Comparison of ENCODE assay signal across 8 cellular contexts in the genomic region with DNA sequence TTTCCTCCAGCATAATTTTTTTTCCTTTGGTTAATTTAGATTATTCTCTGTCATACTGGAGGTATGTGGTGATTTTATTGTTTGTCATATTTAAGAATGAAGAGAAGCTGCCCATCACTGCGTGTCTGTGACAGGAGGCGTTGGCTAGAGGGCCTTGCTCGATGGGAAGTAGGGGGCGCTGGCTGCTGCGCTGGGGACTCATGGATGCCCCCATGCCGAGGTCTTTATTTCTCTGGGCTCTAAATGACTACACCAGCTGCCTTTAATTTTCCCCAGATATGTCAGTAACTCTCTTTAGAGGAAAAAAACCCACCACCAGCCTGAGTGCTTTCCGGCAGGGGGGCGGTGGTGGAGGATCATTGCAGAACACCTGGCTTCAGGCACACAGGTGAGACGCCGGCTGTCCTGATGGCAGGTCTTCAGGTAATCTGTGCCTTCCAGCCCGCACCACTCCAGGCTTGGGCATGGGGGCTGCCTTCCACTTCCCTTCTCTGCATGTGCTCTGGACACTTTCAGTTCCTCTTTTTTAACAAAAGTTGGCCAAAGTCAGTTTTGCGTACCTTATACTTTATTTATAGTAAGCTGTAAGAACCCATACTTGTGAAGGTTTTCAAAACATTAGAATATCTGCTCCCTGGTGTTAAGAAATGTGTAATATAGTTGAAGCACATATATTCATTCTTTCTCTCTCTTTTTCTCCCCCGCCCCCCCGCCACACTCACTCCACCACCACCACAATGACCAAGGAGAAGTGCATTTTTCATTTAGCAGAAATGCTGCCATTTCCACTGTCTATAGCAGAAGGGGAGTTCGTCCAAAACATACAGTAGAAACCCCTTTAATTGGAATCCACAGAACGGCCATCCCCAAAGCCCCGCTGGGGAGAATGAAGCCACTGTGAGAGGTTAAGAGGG.
DNase-seq lines count a peak whose midpoint lies in the region; ATAC-seq, FAIRE-seq and TF ChIP-seq lines count a peak whose summit lies in the region.

No MANE protein-coding gene starts in this region.

- H3K27ac ChIP-seq in H1 (ENCODE audit: low read depth, low read length) (no peak overlapping the region), mesenchymal stem cell (ENCODE audit: low read length, poor library complexity, severe bottlenecking) (no peak overlapping the region), tibial artery (no peak overlapping the region)

- H3K14ac ChIP-seq in H1 (ENCODE audit: insufficient read length) (no peak overlapping the region), mesenchymal stem cell (ENCODE audit: low read length in 2 of 2) (no peak overlapping the region)

- no peak for TF ChIP-seq POLR2A in H1 (IDR thresholded peaks at IDR 0.05; ENCODE audit: control extremely low read depth in 1 of 2, low read depth in 2 of 2, low read length in 2 of 2)

- no peaks in the 10 kb centered on the region for H3K27me3 ChIP-seq in H1 (replicated peaks in 1 of 4; ENCODE audit: control insufficient read depth in 3 of 4, extremely low read depth in 1 of 4, insufficient read depth in 3 of 4, low read length in 3 of 4)
- no peaks in the 10 kb centered on the region for H3K27me3 ChIP-seq in mesenchymal stem cell (ENCODE audit: control insufficient read depth in 1 of 2, insufficient read depth in 1 of 2, low read length in 2 of 2)
- no peaks in the 10 kb centered on the region for H3K27me3 ChIP-seq in tibial artery

- no peak overlapping the region for H4K5ac ChIP-seq in H1 (ENCODE audit: insufficient read length, low read depth, low read length)

- CTCF ChIA-PET in H1 (lab: Charles Lee; ENCODE audit: partially characterized antibody) = interaction anchor here (0.8 to 2.1 kb wide), 12 partner anchors 10 to 376 kb away, joined by 3 to 11 read pairs (median 3); no protein-coding TSS in a partner anchor

- peaks cover 2% of the 10 kb centered on the region; the same call in 1 of the 2 replicates for H3K23me2 ChIP-seq in H1 (ENCODE audit: low read depth, low read length)

- H3K4ac ChIP-seq in H1 (replicated peaks; ENCODE audit: insufficient read length, low read depth, low read length) (no peak overlapping the region), mesenchymal stem cell (ENCODE audit: low read depth in 1 of 2, low read length in 2 of 2) (no peak overlapping the region)

- no peaks in the 10 kb centered on the region for H3K9me3 Mint-ChIP-seq in IgD-negative memory B cell
- peaks cover 17% of the 10 kb centered on the region for H3K9me3 Mint-ChIP-seq in glutamatergic neuron (ENCODE audit: unreplicated experiment)

- H2BK120ac ChIP-seq in H1 (replicated peaks; ENCODE audit: low read depth, low read length) = no peak overlapping the region
- H2BK120ac ChIP-seq in mesenchymal stem cell (ENCODE audit: low read depth, low read length) = no peak overlapping the region

- POLR2A ChIA-PET in H1 (lab: Charles Lee; ENCODE audit: partially characterized antibody) = no interaction called here

- H2AK5ac ChIP-seq in H1 (ENCODE audit: low read depth, low read length) = no peak overlapping the region
- no peak overlapping the region for H2AK5ac ChIP-seq in mesenchymal stem cell (ENCODE audit: low read length, severe bottlenecking)

- H2BK5ac ChIP-seq in H1 (ENCODE audit: low read depth, low read length) (no peak overlapping the region), mesenchymal stem cell (ENCODE audit: low read depth, low read length, poor library complexity, severe bottlenecking) (no peak overlapping the region)

- H3K4me3 ChIP-seq in H1 (ENCODE audit: extremely low read depth in 1 of 4, insufficient read depth in 2 of 4, low read depth in 3 of 4, low read length in 4 of 4) (no peak overlapping the region), mesenchymal stem cell (ENCODE audit: insufficient read depth in 1 of 2, low read depth in 1 of 2, low read length in 2 of 2) (no peak overlapping the region), tibial artery (no peak overlapping the region)

- in situ Hi-C loops in GM13976 (cut with MboI; ENCODE audit: low sequenced_read_pairs, unreplicated experiment) = no loop called here

- H3K56ac ChIP-seq in H1 (replicated peaks; ENCODE audit: insufficient read length, low read depth, low read length) = no peak overlapping the region

- no peak overlapping the region for H3K9ac ChIP-seq in H1 (replicated peaks in 1 of 4; ENCODE audit: extremely low read depth in 1 of 4, low read depth in 3 of 4, low read length in 3 of 4)
- H3K9ac ChIP-seq in mesenchymal stem cell (ENCODE audit: low read length) = no peak overlapping the region

- H3K79me2 ChIP-seq in H1 (ENCODE audit: control insufficient read depth in 1 of 2, insufficient read depth in 2 of 2, low read length in 2 of 2) = no peaks in the 10 kb centered on the region; a peak in 1 of 4 replicates

- intact Hi-C loops in tibial artery (cut with DNase I; ENCODE audit: low total_unique reads) = no loop called here

- H4K91ac ChIP-seq in H1 (replicated peaks; ENCODE audit: insufficient read length, low read length) = no peak overlapping the region
- no peak overlapping the region for H4K91ac ChIP-seq in mesenchymal stem cell (ENCODE audit: low read length)

- H3K36me3 ChIP-seq in H1 (ENCODE audit: control insufficient read depth in 2 of 4, insufficient read depth in 4 of 4, low read length in 3 of 4) (peaks cover 0 to 3% (median 0%) of the 10 kb centered on the region in 4 experiments; a peak in 2 of 8 replicates), mesenchymal stem cell (ENCODE audit: control insufficient read depth in 1 of 2, insufficient read depth in 2 of 2, low read depth in 1 of 2, low read length in 2 of 2) (peaks cover 18 to 20% of the 10 kb centered on the region in 2 experiments), tibial artery (peaks cover 0 to 21% (median 0%) of the 10 kb centered on the region in 3 donors)

- H3K4me3 Mint-ChIP-seq in IgD-negative memory B cell = peak overlapping the region; percentile 5 to 89 (median 52)
- no peak overlapping the region for H3K4me3 Mint-ChIP-seq in glutamatergic neuron (ENCODE audit: unreplicated experiment)

- H3K27me3 Mint-ChIP-seq in IgD-negative memory B cell (no peaks in the 10 kb centered on the region), glutamatergic neuron (ENCODE audit: unreplicated experiment) (peaks cover 10% of the 10 kb centered on the region)

- no peaks in the 10 kb centered on the region for H4K20me1 ChIP-seq in H1 (replicated peaks in 1 of 2; ENCODE audit: control insufficient read depth in 1 of 2, insufficient read depth in 2 of 2, low read length in 2 of 2)

- FAIRE-seq in H1 (lab: Jason Lieb, UNC) = no peak

- peak; percentile 84 for DNase-seq in GM13976 (ENCODE audit: low spot score)
- no peak for DNase-seq in H1 (ENCODE audit: low read depth in 1 of 2, low spot score in 2 of 2)
- DNase-seq in mesenchymal stem cell = no peak
- DNase-seq in NCI-H1105 treated with DMSO at 0.1 percent for 48 hours (lab: John Stamatoyannopoulos, UW) = no peak
- no peak for DNase-seq in glutamatergic neuron
- DNase-seq in tibial artery = no peak

- no peak overlapping the region for H2BK20ac ChIP-seq in H1 (ENCODE audit: low read length)

- H3K27ac Mint-ChIP-seq in IgD-negative memory B cell = peak overlapping the region; percentile 25 to 91 (median 44)
- H3K27ac Mint-ChIP-seq in glutamatergic neuron (ENCODE audit: unreplicated experiment) = no peak overlapping the region

- H2BK12ac ChIP-seq in H1 (ENCODE audit: low read depth, low read length) (no peak overlapping the region), mesenchymal stem cell (ENCODE audit: low read length in 2 of 2) (peak overlapping the region in 1 of 2 experiments; percentile 19)

- H3K4me1 Mint-ChIP-seq in IgD-negative memory B cell = peaks cover 29 to 40% (median 34%) of the 10 kb centered on the region in 3 donors
- peaks cover 15% of the 10 kb centered on the region for H3K4me1 Mint-ChIP-seq in glutamatergic neuron (ENCODE audit: low read depth, unreplicated experiment)

- no peak for TF ChIP-seq EP300 in H1 (IDR thresholded peaks at IDR 0.05; ENCODE audit: borderline replicate concordance in 1 of 2, low read depth in 2 of 2, low read length in 2 of 2)

- peak; percentile 24 for TF ChIP-seq CTCF in GM13976 (IDR thresholded peaks at IDR 0.05; ENCODE audit: borderline replicate concordance, control extremely low read depth, extremely low read depth, insufficient read depth, missing control alignments)
- peak; percentile 30 to 57 (median 32); a peak in 3 of 4 replicates for TF ChIP-seq CTCF in H1 (IDR thresholded peaks at IDR 0.05; ENCODE audit: control extremely low read depth in 1 of 3, insufficient read depth in 1 of 3, low read depth in 1 of 3, low read length in 3 of 3)
- TF ChIP-seq CTCF in glutamatergic neuron (IDR thresholded peaks at IDR 0.05; ENCODE audit: partially characterized antibody, unreplicated experiment) = no peak
- no peak for TF ChIP-seq CTCF in tibial artery (IDR thresholded peaks at IDR 0.05)

- ATAC-seq in GM21447 (IDR thresholded peaks at IDR 0.05; ENCODE audit: unreplicated experiment) = peak; percentile 76

- H3K36me3 Mint-ChIP-seq in IgD-negative memory B cell (peaks cover 14% of the 10 kb centered on the region), glutamatergic neuron (ENCODE audit: unreplicated experiment) (peaks cover 21% of the 10 kb centered on the region)

- no peak overlapping the region for H2AFZ ChIP-seq in H1 (ENCODE audit: low read length)
- no peak overlapping the region for H2AFZ ChIP-seq in mesenchymal stem cell (ENCODE audit: low read depth, low read length)

- H3K79me1 ChIP-seq in H1 (ENCODE audit: low read depth, low read length) (peaks cover 2% of the 10 kb centered on the region; the same call in 1 of the 2 replicates), mesenchymal stem cell (replicated peaks; ENCODE audit: low read length, poor library complexity, severe bottlenecking) (peaks cover 39% of the 10 kb centered on the region)

- 90% methylated on average over 17 of the region's 17 CpGs; no CpG with 5 or more reads in 1 of the 2 experiments for WGBS in H1 (ENCODE audit: extremely low coverage in 1 of 2, insufficient coverage in 1 of 2, insufficient read length in 1 of 2, insufficient replicate concordance in 2 of 2, low coverage in 1 of 2, low lambda C conversion rate in 2 of 2, missing lambda C conversion rate in 1 of 2), 2 experiments
- 94% methylated on average over 15 of the region's 17 CpGs for WGBS in mesenchymal stem cell

- H3K9me3 ChIP-seq in H1 (ENCODE audit: insufficient read depth in 2 of 2, low read depth in 1 of 2, low read length in 1 of 2) (peaks cover 9 to 10% of the 10 kb centered on the region in 2 experiments; a peak in 3 of 4 replicates), mesenchymal stem cell (ENCODE audit: control insufficient read depth, low read length) (peaks cover 4% of the 10 kb centered on the region), tibial artery (no peaks in the 10 kb centered on the region)

- TF ChIP-seq RAD21 in H1 (IDR thresholded peaks at IDR 0.05 in 1 of 2, conservative IDR thresholded peaks at IDR 0.05 in 1 of 2; ENCODE audit: low read depth in 2 of 2, low read length in 2 of 2) = peak; percentile 38 to 49

- H2BK15ac ChIP-seq in H1 (ENCODE audit: low read length) = no peak overlapping the region
- no peak overlapping the region for H2BK15ac ChIP-seq in mesenchymal stem cell (ENCODE audit: low read depth, poor library complexity, severe bottlenecking)

- H3K4me2 ChIP-seq in H1 (ENCODE audit: insufficient read depth in 1 of 2, low read depth in 2 of 2, low read length in 2 of 2) (no peak overlapping the region), mesenchymal stem cell (ENCODE audit: low read length, poor library complexity, severe bottlenecking) (no peak overlapping the region)

- H3K23ac ChIP-seq in H1 (ENCODE audit: insufficient read length) (no peak overlapping the region), mesenchymal stem cell (ENCODE audit: low read length in 2 of 2) (no peak overlapping the region)

- H3K18ac ChIP-seq in H1 (ENCODE audit: extremely low read depth, low read length) (no peak overlapping the region), mesenchymal stem cell (ENCODE audit: low read depth in 1 of 2, low read length in 2 of 2) (peak overlapping the region in 1 of 2 experiments; percentile 34)

- H4K8ac ChIP-seq in H1 (ENCODE audit: extremely low read depth, insufficient read depth, low read length) (no peak overlapping the region), mesenchymal stem cell (ENCODE audit: low read length) (no peak overlapping the region)

- H3K4me1 ChIP-seq in H1 (replicated peaks in 1 of 4; ENCODE audit: control insufficient read depth in 3 of 4, insufficient read depth in 4 of 4, low read length in 3 of 4) (peaks cover 0 to 2% (median 0%) of the 10 kb centered on the region in 4 experiments; a peak in 2 of 7 replicates), mesenchymal stem cell (ENCODE audit: control insufficient read depth, insufficient read depth, low read depth, low read length) (peaks cover 4% of the 10 kb centered on the region), tibial artery (no peaks in the 10 kb centered on the region)

Comparison
In these comparisons a context has a peak if more than half of its experiments do, and no peak if none do; other contexts are left out.
1. CTCF ChIP-seq: peak in GM13976 (single experiment) and H1 (3 of 3); none in glutamatergic neuron (single experiment) and tibial artery (0 of 2).